In genomic region chr22:32991353-32992115, GRCh38 we compare ENCODE assay signal across 14 cellular contexts.
DNase-seq lines count a peak whose midpoint lies in the region; ATAC-seq and TF ChIP-seq lines count a peak whose summit lies in the region.
"Had no signal": no experiment of that assay in that cellular context is flagged by ENCODE, and none has a peak within 500 bp of the region (broad histone marks: within the 10 kb centered on the region; RNA-seq: fewer than 3 reads in every experiment).

No MANE protein-coding gene starts in this region.

- no peak overlapping the region for H3K9ac ChIP-seq in adipocyte (ENCODE audit: low read length)
- H3K9ac ChIP-seq in colonic mucosa (ENCODE audit: low read depth in 2 of 2, low read length in 2 of 2): no peak overlapping the region

- H3K4me1 ChIP-seq in adipocyte (ENCODE audit: control insufficient read depth, insufficient read depth, low read length) (peaks cover 24% of the 10 kb centered on the region), right atrium auricular region (peaks cover 0 to 17% of the 10 kb centered on the region in 2 donors), colonic mucosa (no peaks in the 10 kb centered on the region)

- H3K27ac Mint-ChIP-seq in activated CD4-positive, alpha-beta memory T cell treated with anti-CD3 and anti-CD28 coated beads, Interleukin-2, amount 10 ng/mL, durations not matched to agents 7 days and 5 days: no peak overlapping the region
- H3K27ac Mint-ChIP-seq: activated CD4-positive, alpha-beta T cell treated with anti-CD3 and anti-CD28 coated beads, Interleukin-2, amount 10 ng/mL, durations not matched to agents 24 days and 14 days had no signal

- H3K9me3 ChIP-seq in adipocyte (ENCODE audit: control insufficient read depth, low read length): no peaks in the 10 kb centered on the region
- H3K9me3 ChIP-seq in right atrium auricular region: no peaks in the 10 kb centered on the region
- no peaks in the 10 kb centered on the region for H3K9me3 ChIP-seq in colonic mucosa
- H3K9me3 ChIP-seq: heart left ventricle had no signal

- DNase-seq in NCI-H1417 (lab: John Stamatoyannopoulos, UW) (peak in 2 of 3 experiments; percentile 36 to 68), NCI-H1417 treated with DMSO at 0.1 percent for 48 hours (lab: John Stamatoyannopoulos, UW) (no peak), adipocyte (ENCODE audit: low read depth) (peak; percentile 91), right atrium auricular region (ENCODE audit: low spot score) (peak; percentile 78), ureter (ENCODE audit: low spot score) (peak; percentile 79), colonic mucosa (no peak)
- no peak for DNase-seq in activated CD4-positive, alpha-beta memory T cell treated with anti-CD3 and anti-CD28 coated beads, Interleukin-2, amount 10 ng/mL, durations not matched to agents 7 days and 5 days
- DNase-seq: activated CD4-positive, alpha-beta T cell treated with anti-CD3 and anti-CD28 coated beads, Interleukin-2, amount 10 ng/mL, durations not matched to agents 24 days and 14 days; activated gamma-delta T cell treated with Interleukin-2 at 50 U/mL for 16 hours; DND-41 had no signal

- ATAC-seq in HG03097 (IDR thresholded peaks at IDR 0.05; ENCODE audit: low FRiP score, unreplicated experiment): no peak

- H3K4me3 Mint-ChIP-seq in activated CD4-positive, alpha-beta memory T cell treated with anti-CD3 and anti-CD28 coated beads, Interleukin-2, amount 10 ng/mL, durations not matched to agents 7 days and 5 days: no peak overlapping the region
- H3K4me3 Mint-ChIP-seq: activated CD4-positive, alpha-beta T cell treated with anti-CD3 and anti-CD28 coated beads, Interleukin-2, amount 10 ng/mL, durations not matched to agents 24 days and 14 days had no signal

- POLR2A ChIA-PET in activated CD4-positive, alpha-beta memory T cell treated with anti-CD3 and anti-CD28 coated beads, Interleukin-2, amount 10 ng/mL, durations not matched to agents 7 days and 5 days (lab: Charles Lee): no interaction called here

- H3K27me3 Mint-ChIP-seq in activated CD4-positive, alpha-beta memory T cell treated with anti-CD3 and anti-CD28 coated beads, Interleukin-2, amount 10 ng/mL, durations not matched to agents 7 days and 5 days: no peaks in the 10 kb centered on the region
- H3K27me3 Mint-ChIP-seq: activated CD4-positive, alpha-beta T cell treated with anti-CD3 and anti-CD28 coated beads, Interleukin-2, amount 10 ng/mL, durations not matched to agents 24 days and 14 days had no signal

- H3K36me3 ChIP-seq in adipocyte (ENCODE audit: control insufficient read depth, insufficient read depth, low read length, severe bottlenecking) (no peaks in the 10 kb centered on the region), right atrium auricular region (no peaks in the 10 kb centered on the region), colonic mucosa (no peaks in the 10 kb centered on the region)
- H3K36me3 ChIP-seq: heart left ventricle had no signal

- intact Hi-C loops in colonic mucosa (cut with DNase I): no loop called here

- H3K27me3 ChIP-seq in adipocyte (replicated peaks; ENCODE audit: control insufficient read depth, insufficient read depth, low read length) (peaks cover 14% of the 10 kb centered on the region), right atrium auricular region (no peaks in the 10 kb centered on the region), colonic mucosa (no peaks in the 10 kb centered on the region)
- H3K27me3 ChIP-seq: heart left ventricle had no signal

- no peaks in the 10 kb centered on the region for H3K4me1 Mint-ChIP-seq in activated CD4-positive, alpha-beta memory T cell treated with anti-CD3 and anti-CD28 coated beads, Interleukin-2, amount 10 ng/mL, durations not matched to agents 7 days and 5 days
- H3K4me1 Mint-ChIP-seq: activated CD4-positive, alpha-beta T cell treated with anti-CD3 and anti-CD28 coated beads, Interleukin-2, amount 10 ng/mL, durations not matched to agents 24 days and 14 days had no signal

- no peaks in the 10 kb centered on the region for H3K9me3 Mint-ChIP-seq in activated CD4-positive, alpha-beta memory T cell treated with anti-CD3 and anti-CD28 coated beads, Interleukin-2, amount 10 ng/mL, durations not matched to agents 7 days and 5 days
- H3K9me3 Mint-ChIP-seq: activated CD4-positive, alpha-beta T cell treated with anti-CD3 and anti-CD28 coated beads, Interleukin-2, amount 10 ng/mL, durations not matched to agents 24 days and 14 days had no signal

- TF ChIP-seq CTCF in right atrium auricular region (IDR thresholded peaks at IDR 0.05) (no peak), colonic mucosa (IDR thresholded peaks at IDR 0.05) (no peak)

- CTCF ChIA-PET in activated CD4-positive, alpha-beta memory T cell treated with anti-CD3 and anti-CD28 coated beads, Interleukin-2, amount 10 ng/mL, durations not matched to agents 7 days and 5 days (lab: Charles Lee): no interaction called here

- no peak overlapping the region for H3K4me3 ChIP-seq in adipocyte (ENCODE audit: low read length)
- H3K4me3 ChIP-seq in right atrium auricular region: no peak overlapping the region
- no peak overlapping the region for H3K4me3 ChIP-seq in colonic mucosa
- H3K4me3 ChIP-seq: heart left ventricle, SK-N-MC had no signal

- H3K27ac ChIP-seq in right atrium auricular region (no peak overlapping the region), colonic mucosa (no peak overlapping the region)
- H3K27ac ChIP-seq: 22Rv1, heart left ventricle, SK-N-MC had no signal

- no peaks in the 10 kb centered on the region for H3K36me3 Mint-ChIP-seq in activated CD4-positive, alpha-beta memory T cell treated with anti-CD3 and anti-CD28 coated beads, Interleukin-2, amount 10 ng/mL, durations not matched to agents 7 days and 5 days (ENCODE audit: low read depth)

Comparison
In these comparisons a context has a peak if more than half of its experiments do, and no peak if none do; other contexts are left out.
1. DNase-seq: peak in NCI-H1417 (2 of 3), adipocyte (single experiment), right atrium auricular region (single experiment) and ureter (single experiment); none in NCI-H1417 treated with DMSO at 0.1 percent for 48 hours (single experiment), activated CD4-positive, alpha-beta memory T cell treated with anti-CD3 and anti-CD28 coated beads, Interleukin-2, amount 10 ng/mL, durations not matched to agents 7 days and 5 days (single experiment) and colonic mucosa (single experiment).